ENCODE assay signal across 1 cellular context in genomic region chr15:67170143-67170885, GRCh38.
TF ChIP-seq lines count a peak whose summit lies in the region.

No MANE protein-coding gene starts in this region.

TF ChIP-seq in WTC11, 78 proteins besides CTCF, POLR2A, EP300 and RAD21 (continued from another document):
- TF ChIP-seq, protein P1, sequence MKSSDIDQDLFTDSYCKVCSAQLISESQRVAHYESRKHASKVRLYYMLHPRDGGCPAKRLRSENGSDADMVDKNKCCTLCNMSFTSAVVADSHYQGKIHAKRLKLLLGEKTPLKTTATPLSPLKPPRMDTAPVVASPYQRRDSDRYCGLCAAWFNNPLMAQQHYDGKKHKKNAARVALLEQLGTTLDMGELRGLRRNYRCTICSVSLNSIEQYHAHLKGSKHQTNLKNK (CRISPR knock-in tag; IDR thresholded peaks at IDR 0.05) = no peak
- TF ChIP-seq, protein P2, sequence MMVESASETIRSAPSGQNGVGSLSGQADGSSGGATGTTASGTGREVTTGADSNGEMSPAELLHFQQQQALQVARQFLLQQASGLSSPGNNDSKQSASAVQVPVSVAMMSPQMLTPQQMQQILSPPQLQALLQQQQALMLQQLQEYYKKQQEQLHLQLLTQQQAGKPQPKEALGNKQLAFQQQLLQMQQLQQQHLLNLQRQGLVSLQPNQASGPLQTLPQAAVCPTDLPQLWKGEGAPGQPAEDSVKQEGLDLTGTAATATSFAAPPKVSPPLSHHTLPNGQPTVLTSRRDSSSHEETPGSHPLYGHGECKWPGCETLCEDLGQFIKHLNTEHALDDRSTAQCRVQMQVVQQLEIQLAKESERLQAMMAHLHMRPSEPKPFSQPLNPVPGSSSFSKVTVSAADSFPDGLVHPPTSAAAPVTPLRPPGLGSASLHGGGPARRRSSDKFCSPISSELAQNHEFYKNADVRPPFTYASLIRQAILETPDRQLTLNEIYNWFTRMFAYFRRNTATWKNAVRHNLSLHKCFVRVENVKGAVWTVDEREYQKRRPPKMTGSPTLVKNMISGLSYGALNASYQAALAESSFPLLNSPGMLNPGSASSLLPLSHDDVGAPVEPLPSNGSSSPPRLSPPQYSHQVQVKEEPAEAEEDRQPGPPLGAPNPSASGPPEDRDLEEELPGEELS (CRISPR knock-in tag; IDR thresholded peaks at IDR 0.05) = no peak
